8 cellular contexts compared by ENCODE assay signal in genomic region chr1:109240158-109241152, GRCh38. TPM values are rescaled to one million over a fixed set of nuclear protein-coding genes. Genes with fewer than 3 reads are reported as not detected.
DNase-seq lines count a peak whose midpoint lies in the region; ATAC-seq and TF ChIP-seq lines count a peak whose summit lies in the region.

No MANE protein-coding gene starts in this region.

- H3K4me3 ChIP-seq in coronary artery (peak overlapping the region; percentile 54), mesendoderm (ENCODE audit: low read length) (no peak overlapping the region), tibial artery (peak overlapping the region in 1 of 2 donors; percentile 18)

- H3K4me1 ChIP-seq in mesendoderm (ENCODE audit: control insufficient read depth, low read depth, low read length) = peaks cover 7% of the 10 kb centered on the region
- peaks cover 0 to 31% (median 22%) of the 10 kb centered on the region in 4 donors for H3K4me1 ChIP-seq in tibial artery

- no peak overlapping the region for H2BK5ac ChIP-seq in mesendoderm (ENCODE audit: low read length)

- H3K36me3 ChIP-seq in mesendoderm (ENCODE audit: control insufficient read depth, insufficient read depth, low read length) (peaks cover 10% of the 10 kb centered on the region), tibial artery (peaks cover 30 to 40% (median 38%) of the 10 kb centered on the region in 3 donors)

- H3K27me3 ChIP-seq in mesendoderm (ENCODE audit: insufficient read depth, low read length, poor library complexity) = no peaks in the 10 kb centered on the region
- H3K27me3 ChIP-seq in tibial artery = peaks cover 0 to 2% of the 10 kb centered on the region in 2 donors

- intact Hi-C loops in tibial artery (cut with DNase I; ENCODE audit: low total_unique reads) = no loop called here

- DNase-seq in GM04504 (ENCODE audit: low read depth) (peak; percentile 39), NCI-H345 (lab: John Stamatoyannopoulos, UW) (peak; percentile 72), coronary artery (ENCODE audit: low spot score) (no peak), mesendoderm (peak; percentile 67), NCI-H187 treated with DMSO at 0.1 percent for 48 hours (lab: John Stamatoyannopoulos, UW) (no peak), tibial artery (no peak)

- TF ChIP-seq CTCF in coronary artery (IDR thresholded peaks at IDR 0.05) (no peak), tibial artery (IDR thresholded peaks at IDR 0.05) (no peak)

- no peak overlapping the region for H3K4ac ChIP-seq in mesendoderm (ENCODE audit: low read depth, low read length)

- H2BK120ac ChIP-seq in mesendoderm (ENCODE audit: low read depth, low read length) = no peak overlapping the region

- H2AK5ac ChIP-seq in mesendoderm (ENCODE audit: low read length) = no peak overlapping the region

- H3K79me1 ChIP-seq in mesendoderm (ENCODE audit: low read length) = no peaks in the 10 kb centered on the region

- no peak overlapping the region for H4K8ac ChIP-seq in mesendoderm (ENCODE audit: low read depth, low read length)

- peak overlapping the region; percentile 65 for H3K56ac ChIP-seq in mesendoderm (ENCODE audit: low read length)

- no peak overlapping the region for H2BK15ac ChIP-seq in mesendoderm (replicated peaks; ENCODE audit: low read depth)

- H3K27ac ChIP-seq in coronary artery (peak overlapping the region in 1 of 2 donors; percentile 62), mesendoderm (ENCODE audit: low read depth, low read length) (no peak overlapping the region), tibial artery (peak overlapping the region in 1 of 2 donors; percentile 9)

- no peak overlapping the region for H3K18ac ChIP-seq in mesendoderm (ENCODE audit: low read length)

- H3K4me2 ChIP-seq in mesendoderm (ENCODE audit: low read length) = peak overlapping the region; percentile 15

- no peaks in the 10 kb centered on the region for H3K79me2 ChIP-seq in mesendoderm (ENCODE audit: control insufficient read depth, insufficient read depth, low read length)

- WGBS in mesendoderm (ENCODE audit: extremely low coverage, insufficient coverage, low lambda C conversion rate) = no CpG with 5 or more reads among the region's 26 CpGs

- H4K5ac ChIP-seq in mesendoderm (ENCODE audit: low read length) = no peak overlapping the region

- no peaks in the 10 kb centered on the region for H3K9me3 ChIP-seq in tibial artery

- no peak for ATAC-seq in GM21737 (IDR thresholded peaks at IDR 0.05; ENCODE audit: unreplicated experiment)
- no peak for ATAC-seq in HG02678 (IDR thresholded peaks at IDR 0.05; ENCODE audit: unreplicated experiment)

- H3K9ac ChIP-seq in mesendoderm (ENCODE audit: low read length) = no peak overlapping the region

- no peak overlapping the region for H3K23ac ChIP-seq in mesendoderm (ENCODE audit: low read length)

RNA-seq across cellular contexts. Expression of gene CELSR2, which starts 8.9 kb away (rescaled TPM):
- 2.9 TPM for polyA plus RNA-seq in mesendoderm (2013, experiment 1 of 2)
- 2.9 TPM for polyA plus RNA-seq in mesendoderm (2013, experiment 2 of 2)

RNA-seq across cellular contexts. Expression of gene SARS1, which starts 26.7 kb away (rescaled TPM):
- polyA plus RNA-seq in mesendoderm (2013, experiment 1 of 2) = 108 TPM
- 110 TPM for polyA plus RNA-seq in mesendoderm (2013, experiment 2 of 2)

RNA-seq across cellular contexts. Expression of gene PSRC1, which starts 42.5 kb away (rescaled TPM):
- 57.7 TPM for polyA plus RNA-seq in mesendoderm (2013, experiment 1 of 2)
- 61.1 TPM for polyA plus RNA-seq in mesendoderm (2013, experiment 2 of 2)

Comparison
In these comparisons a context has a peak if more than half of its experiments do, and no peak if none do; other contexts are left out.
1. DNase-seq: peak in GM04504 (single experiment), NCI-H345 (single experiment) and mesendoderm (single experiment); none in coronary artery (single experiment), NCI-H187 treated with DMSO at 0.1 percent for 48 hours (single experiment) and tibial artery (0 of 2).